ENCODE assay signal across 21 cellular contexts in genomic region chr15:80431635-80432034, GRCh38. TPM values are rescaled to one million over a fixed set of nuclear protein-coding genes. Genes with fewer than 3 reads are reported as not detected.
DNase-seq lines count a peak whose midpoint lies in the region; ATAC-seq, FAIRE-seq and TF ChIP-seq lines count a peak whose summit lies in the region.
"Had no signal": no experiment of that assay in that cellular context is flagged by ENCODE, and none has a peak within 500 bp of the region (broad histone marks: within the 10 kb centered on the region; RNA-seq: fewer than 3 reads in every experiment).

No MANE protein-coding gene starts in this region.

- H3K27ac Mint-ChIP-seq in GM23338 (no peak overlapping the region), progenitor cell of endocrine pancreas (no peak overlapping the region)
- H3K27ac Mint-ChIP-seq: CD4-positive, alpha-beta T cell had no signal

- DNase-seq in GM23338 (ENCODE audit: low spot score) (no peak), NCI-H1092 treated with DMSO at 0.1 percent for 48 hours (lab: John Stamatoyannopoulos, UW) (peak; percentile 35), brain microvascular endothelial cell (no peak), progenitor cell of endocrine pancreas (ENCODE audit: low spot score, unreplicated experiment) (no peak), DMS79 treated with DMSO at 0.1 percent for 48 hours (lab: John Stamatoyannopoulos, UW) (no peak), GOT3 (lab: John Stamatoyannopoulos, UW) (no peak), HTR-8/SVneo (ENCODE audit: insufficient read length, low spot score) (no peak)
- DNase-seq: Caco-2; CD4-positive, alpha-beta T cell; DMS 273 treated with DMSO at 0.1 percent for 48 hours; MG63; NCI-H1694 treated with DMSO at 0.1 percent for 48 hours; NCI-H2081 treated with DMSO at 0.1 percent for 48 hours; NK-92 treated with Interleukin-12 subunit alpha and Interleukin-12 subunit beta, amount 100 ng/mL, for 24 hours; Peyer's patch had no signal

- H3K4me1 Mint-ChIP-seq in GM23338 (0 out of 3 replicates have a peak, but pooled peaks cover 3% of the 10 kb centered on the region), progenitor cell of endocrine pancreas (ENCODE audit: low read depth) (peaks cover 7% of the 10 kb centered on the region)

- no peak for FAIRE-seq in HTR-8/SVneo (lab: Jason Lieb, UNC)
- FAIRE-seq: G401.6, GM18507, K562 had no signal

- peaks cover 11% of the 10 kb centered on the region for H3K27me3 Mint-ChIP-seq in GM23338 (ENCODE audit: insufficient read depth, low read depth, poor library complexity)
- no peaks in the 10 kb centered on the region for H3K27me3 Mint-ChIP-seq in progenitor cell of endocrine pancreas

- H3K27ac ChIP-seq in GM23338 (ENCODE audit: low read depth) (no peak overlapping the region), brain microvascular endothelial cell (no peak overlapping the region)
- H3K27ac ChIP-seq: BLaER1, Peyer's patch had no signal

- H3K4me2 ChIP-seq in GM23338, result no peak overlapping the region
- H3K4me2 ChIP-seq: BLaER1 had no signal

- H3K9me2 ChIP-seq in GM23338 (ENCODE audit: insufficient read depth), result peaks cover 5% of the 10 kb centered on the region; the same call in 1 of the 2 replicates

- H3K36me3 ChIP-seq in GM23338 (ENCODE audit: insufficient read depth) (no peaks in the 10 kb centered on the region), brain microvascular endothelial cell (replicated peaks) (no peaks in the 10 kb centered on the region)
- H3K36me3 ChIP-seq: BLaER1, MG63, Peyer's patch had no signal

- no peak for TF ChIP-seq CTCF in GM23338 (conservative IDR thresholded peaks at IDR 0.05; ENCODE audit: low read depth in 2 of 2)
- TF ChIP-seq CTCF in brain microvascular endothelial cell (IDR thresholded peaks at IDR 0.05; ENCODE audit: low read depth, low read length, missing control alignments), result peak; percentile 10
- peak; percentile 15 for TF ChIP-seq CTCF in progenitor cell of endocrine pancreas (IDR thresholded peaks at IDR 0.05; ENCODE audit: unreplicated experiment)

- no peaks in the 10 kb centered on the region; the same call in 2 of the 3 replicates for H3K36me3 Mint-ChIP-seq in GM23338 (ENCODE audit: low read depth)
- no peaks in the 10 kb centered on the region for H3K36me3 Mint-ChIP-seq in progenitor cell of endocrine pancreas (ENCODE audit: insufficient read depth)

- no peaks in the 10 kb centered on the region for H3K79me2 ChIP-seq in GM23338 (replicated peaks; ENCODE audit: insufficient read depth)

- peak; percentile 30; the same call in 2 of the 3 replicates for ATAC-seq in GM23338
- ATAC-seq: K562, SK-N-SH treated with all-trans-retinoic acid at 6 μM for 48 hours had no signal

- H3K4me1 ChIP-seq in GM23338 (ENCODE audit: insufficient read depth), result no peaks in the 10 kb centered on the region
- H3K4me1 ChIP-seq: Caco-2, Peyer's patch had no signal

- no peaks in the 10 kb centered on the region for H3K27me3 ChIP-seq in GM23338 (ENCODE audit: insufficient read depth)
- H3K27me3 ChIP-seq in brain microvascular endothelial cell (replicated peaks), result no peaks in the 10 kb centered on the region
- H3K27me3 ChIP-seq: BLaER1, MG63, Peyer's patch had no signal

- no peak overlapping the region for H2AFZ ChIP-seq in GM23338

- peaks cover 4% of the 10 kb centered on the region; the same call in 1 of the 2 replicates for H4K20me1 ChIP-seq in GM23338 (replicated peaks; ENCODE audit: insufficient read depth)

- H3K4me3 ChIP-seq in GM23338, result no peak overlapping the region
- H3K4me3 ChIP-seq in brain microvascular endothelial cell (ENCODE audit: low read depth, low read length), result no peak overlapping the region
- H3K4me3 ChIP-seq: BLaER1, K562, MG63, Peyer's patch had no signal

- in situ Hi-C loops in brain microvascular endothelial cell (cut with HindIII; ENCODE audit: low pct_ligation_motif_present, low sequenced_read_pairs), result no loop called here

- H3K9me3 Mint-ChIP-seq in GM23338 (no peaks in the 10 kb centered on the region), progenitor cell of endocrine pancreas (ENCODE audit: low read depth) (no peaks in the 10 kb centered on the region)
- H3K9me3 Mint-ChIP-seq: CD4-positive, alpha-beta T cell had no signal

- H3F3A ChIP-seq in GM23338 (replicated peaks; ENCODE audit: low read depth), result no peaks in the 10 kb centered on the region

- no peak overlapping the region for H3K4me3 Mint-ChIP-seq in GM23338
- no peak overlapping the region for H3K4me3 Mint-ChIP-seq in progenitor cell of endocrine pancreas (ENCODE audit: low read depth)
- H3K4me3 Mint-ChIP-seq: CD4-positive, alpha-beta T cell had no signal

TF ChIP-seq in GM23338, 12 proteins besides CTCF, POLR2A, EP300 and RAD21 (continues in another document):
- TF ChIP-seq ETS1 (IDR thresholded peaks at IDR 0.05), result no peak
- no peak for TF ChIP-seq JUNB (IDR thresholded peaks at IDR 0.05; ENCODE audit: unreplicated experiment)
- no peak for TF ChIP-seq ZNF462 (CRISPR knock-in tag; IDR thresholded peaks at IDR 0.05)
- TF ChIP-seq EZH2phosphoT487 (IDR thresholded peaks at IDR 0.05; ENCODE audit: unreplicated experiment), result no peak
- no peak for TF ChIP-seq CREB1 (CRISPR knock-in tag; IDR thresholded peaks at IDR 0.05; ENCODE audit: low read depth)

RNA-seq across cellular contexts. Expression of gene ARNT2, which starts 27.5 kb away (rescaled TPM):
- total RNA-seq in GM23338 (2014; rRNA removed; shearing (Covaris generic)), result 11.6 and 12.0 TPM in 2 replicates
- 3.9 and 4.6 TPM in 2 replicates for polyA plus RNA-seq in GM23338 (2016; fragmentation: Nextera tagmentation; extraction: Ambion mirVana)
- 37.3 and 38.9 TPM in 2 replicates for total RNA-seq in progenitor cell of endocrine pancreas
- total RNA-seq: CD4-positive, alpha-beta T cell; K562; OCI-LY7 had no signal

Comparison
In these comparisons a context has a peak if more than half of its experiments do, and no peak if none do; other contexts are left out.
1. CTCF ChIP-seq: peak in brain microvascular endothelial cell (single experiment) and progenitor cell of endocrine pancreas (single experiment); none in GM23338 (0 of 2).